ENCODE assay signal across 14 cellular contexts in the genomic region with DNA sequence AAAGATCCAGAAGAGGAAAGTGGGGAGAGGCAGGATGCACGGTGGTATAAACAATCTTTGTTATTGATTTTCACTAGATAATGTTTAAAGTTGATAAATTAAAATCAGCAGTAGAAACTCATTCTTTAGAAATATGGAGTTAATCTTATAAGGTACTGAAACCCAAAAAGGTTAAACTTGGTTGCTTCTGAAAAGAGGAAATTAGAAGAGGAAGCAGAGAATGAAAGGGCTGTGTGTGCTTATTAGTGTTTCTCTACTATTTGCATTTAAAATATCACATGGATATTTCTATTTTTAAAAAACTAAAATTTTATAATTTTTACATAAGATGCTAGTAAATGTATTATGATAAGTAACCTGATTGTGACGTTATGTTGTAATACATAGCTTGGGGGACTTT. TPM values are rescaled to one million over a fixed set of nuclear protein-coding genes. Genes with fewer than 3 reads are reported as not detected.
DNase-seq lines count a peak whose midpoint lies in the region; ATAC-seq and TF ChIP-seq lines count a peak whose summit lies in the region.
"Had no signal": no experiment of that assay in that cellular context is flagged by ENCODE, and none has a peak within 500 bp of the region (broad histone marks: within the 10 kb centered on the region; RNA-seq: fewer than 3 reads in every experiment).

No MANE protein-coding gene starts in this region.

- H3K27me3 ChIP-seq in SU-DHL-6 (ENCODE audit: low read length) = no peaks in the 10 kb centered on the region
- no peaks in the 10 kb centered on the region for H3K27me3 ChIP-seq in MG63
- H3K27me3 ChIP-seq: BLaER1 treated with 17β-estradiol and CSF1 and Interleukin-3, amounts not matched to agents 10 nM and 100 nM had no signal

- TF ChIP-seq CTCF in SU-DHL-6 (IDR thresholded peaks at IDR 0.05; ENCODE audit: insufficient read depth, low read length, poor library complexity, severe bottlenecking) = no peak

- no peaks in the 10 kb centered on the region for H3K79me2 ChIP-seq in SU-DHL-6 (ENCODE audit: insufficient read depth, low read length)

- DNase-seq in MG63 = no peak
- no peak for DNase-seq in COR-L47 (lab: John Stamatoyannopoulos, UW)
- no peak for DNase-seq in effector CD4-positive, alpha-beta T cell
- DNase-seq in DMS53 (lab: John Stamatoyannopoulos, UW) = no peak
- DNase-seq: activated gamma-delta T cell, GM23248, NCI-H1694 treated with DMSO at 0.1 percent for 48 hours had no signal

- no peaks in the 10 kb centered on the region for H4K20me1 ChIP-seq in SU-DHL-6 (ENCODE audit: low read depth, low read length)
- H4K20me1 ChIP-seq: BLaER1 treated with 17β-estradiol and CSF1 and Interleukin-3, amounts not matched to agents 10 nM and 100 nM had no signal

- peak overlapping the region; percentile 93 for H3K27ac ChIP-seq in SU-DHL-6 (ENCODE audit: low read depth, low read length)
- H3K27ac ChIP-seq: BLaER1 treated with 17β-estradiol and CSF1 and Interleukin-3, amounts not matched to agents 10 nM and 100 nM; GM23248 had no signal

- no peaks in the 10 kb centered on the region for H3K9me2 ChIP-seq in SU-DHL-6 (replicated peaks; ENCODE audit: insufficient read depth, low read length)

- H3K4me2 ChIP-seq in SU-DHL-6 (ENCODE audit: low read depth, low read length, poor library complexity, severe bottlenecking) = peak overlapping the region; percentile 80

- peak overlapping the region; percentile 37; the same call in 1 of the 2 replicates for H3K9ac ChIP-seq in SU-DHL-6 (ENCODE audit: low read length)
- H3K9ac ChIP-seq: BLaER1 treated with 17β-estradiol and CSF1 and Interleukin-3, amounts not matched to agents 10 nM and 100 nM; GM23248 had no signal

- H3K9me3 ChIP-seq in SU-DHL-6 (ENCODE audit: insufficient read depth, low read length) = no peaks in the 10 kb centered on the region
- H3K9me3 ChIP-seq in MG63 = no peaks in the 10 kb centered on the region

- peaks cover 30% of the 10 kb centered on the region for H3F3A ChIP-seq in SU-DHL-6 (ENCODE audit: insufficient read depth)

- peak; percentile 47 for ATAC-seq in GM18502 (IDR thresholded peaks at IDR 0.05; ENCODE audit: poor library complexity, unreplicated experiment)
- peak; percentile 67 for ATAC-seq in GM21576 (IDR thresholded peaks at IDR 0.05; ENCODE audit: unreplicated experiment)
- ATAC-seq in HG03378 (IDR thresholded peaks at IDR 0.05; ENCODE audit: unreplicated experiment) = peak; percentile 49
- ATAC-seq: Panc1 had no signal

- H3K4me3 ChIP-seq in SU-DHL-6 (ENCODE audit: insufficient read depth, low read length, poor library complexity, severe bottlenecking) = peak overlapping the region; percentile 43
- no peak overlapping the region for H3K4me3 ChIP-seq in MG63
- H3K4me3 ChIP-seq: BLaER1 treated with 17β-estradiol and CSF1 and Interleukin-3, amounts not matched to agents 10 nM and 100 nM; GM23248 had no signal

- H2AFZ ChIP-seq in SU-DHL-6 (ENCODE audit: low read depth, low read length, severe bottlenecking) = no peak overlapping the region
- H2AFZ ChIP-seq: GM23248 had no signal

- H3K36me3 ChIP-seq in SU-DHL-6 (ENCODE audit: low read length) (no peaks in the 10 kb centered on the region), MG63 (no peaks in the 10 kb centered on the region)

RNA-seq across cellular contexts. Expression of a gene that starts 24.4 kb away (rescaled TPM):
- total RNA-seq in MG63 (2014; rRNA removed; shearing (Covaris generic); ENCODE audit: low replicate concordance) = not detected in 2 replicates
- total RNA-seq: GM23248, kidney epithelial cell had no signal

RNA-seq across cellular contexts. Expression of a gene that starts 55.9 kb away (rescaled TPM):
- total RNA-seq in MG63 (2014; rRNA removed; shearing (Covaris generic); ENCODE audit: low replicate concordance) = not detected in 2 replicates
- total RNA-seq: GM23248, kidney epithelial cell had no signal

RNA-seq across cellular contexts. Expression of a gene that starts 56.4 kb away (rescaled TPM):
- 4.1 and 4.3 TPM in 2 replicates for total RNA-seq in MG63 (2014; rRNA removed; shearing (Covaris generic); ENCODE audit: low replicate concordance)
